ENCODE assay signal across 20 cellular contexts in genomic region chr19:42443944-42444398, GRCh38. TPM values are rescaled to one million over a fixed set of nuclear protein-coding genes. Genes with fewer than 3 reads are reported as not detected.
DNase-seq lines count a peak whose midpoint lies in the region; ATAC-seq and TF ChIP-seq lines count a peak whose summit lies in the region.
"Had no signal": no experiment of that assay in that cellular context is flagged by ENCODE, and none has a peak within 500 bp of the region (broad histone marks: within the 10 kb centered on the region; RNA-seq: fewer than 3 reads in every experiment).

No MANE protein-coding gene starts in this region.

- H3K27me3 ChIP-seq in Caco-2 (replicated peaks; ENCODE audit: control insufficient read depth, insufficient read depth, low read length) (no peaks in the 10 kb centered on the region), mucosa of stomach (ENCODE audit: control insufficient read depth, insufficient read depth, low read length) (no peaks in the 10 kb centered on the region)

- no peaks in the 10 kb centered on the region for H3K27me3 Mint-ChIP-seq in Caco-2 (ENCODE audit: insufficient read depth, unreplicated experiment)
- H3K27me3 Mint-ChIP-seq in central memory CD8-positive, alpha-beta T cell, result no peaks in the 10 kb centered on the region

- H3K4me1 Mint-ChIP-seq in Caco-2 (ENCODE audit: low read depth, unreplicated experiment), result peaks cover 34% of the 10 kb centered on the region
- H3K4me1 Mint-ChIP-seq in central memory CD8-positive, alpha-beta T cell, result peaks cover 11% of the 10 kb centered on the region

- H3K9me3 Mint-ChIP-seq in Caco-2 (ENCODE audit: unreplicated experiment), result no peaks in the 10 kb centered on the region
- no peaks in the 10 kb centered on the region for H3K9me3 Mint-ChIP-seq in central memory CD8-positive, alpha-beta T cell
- H3K9me3 Mint-ChIP-seq: activated CD4-positive, alpha-beta T cell treated with anti-CD3 and anti-CD28 coated beads, Interleukin-2, amount 10 ng/mL, durations not matched to agents 7 days and 5 days; H9; memory B cell had no signal

- intact Hi-C loops in Caco-2 (cut with micrococcal nuclease; ENCODE audit: unreplicated experiment), result no loop called here

- H3K9me3 ChIP-seq in Caco-2, result no peaks in the 10 kb centered on the region
- H3K9me3 ChIP-seq in mucosa of stomach (ENCODE audit: control insufficient read depth, low read length), result no peaks in the 10 kb centered on the region
- H3K9me3 ChIP-seq: thoracic aorta had no signal

- peak overlapping the region; percentile 65 for H3K27ac Mint-ChIP-seq in Caco-2 (ENCODE audit: unreplicated experiment)
- peak overlapping the region; percentile 74 for H3K27ac Mint-ChIP-seq in central memory CD8-positive, alpha-beta T cell (ENCODE audit: low read depth)
- H3K27ac Mint-ChIP-seq: activated CD4-positive, alpha-beta T cell treated with anti-CD3 and anti-CD28 coated beads, Interleukin-2, amount 10 ng/mL, durations not matched to agents 7 days and 5 days; H9; memory B cell had no signal

- DNase-seq in Caco-2 (peak; percentile 56 to 65), NCI-H146 (lab: John Stamatoyannopoulos, UW) (peak; percentile 94), anterior cingulate cortex (lab: John Stamatoyannopoulos, UW) (no peak)
- DNase-seq in central memory CD8-positive, alpha-beta T cell (ENCODE audit: low spot score in 2 of 2), result no peak
- DNase-seq: activated CD4-positive, alpha-beta T cell treated with anti-CD3 and anti-CD28 coated beads, Interleukin-2, amount 10 ng/mL, durations not matched to agents 7 days and 5 days; activated CD8-positive, alpha-beta memory T cell treated with anti-CD3 and anti-CD28 coated beads, Interleukin-2, amount 50 U/mL, for 48 hours; activated gamma-delta T cell treated with Interleukin-2 at 50 U/mL for 16 hours; amygdala; cerebellar nuclear complex; effector memory CD4-positive, alpha-beta T cell; H9; MV-4-11; NK-92 treated with Interleukin-12 subunit alpha and Interleukin-12 subunit beta, amount 100 ng/mL, for 24 hours had no signal

- POLR2A ChIA-PET in Caco-2 (lab: Charles Lee), result interaction anchor here (1.0 kb wide), 1 partner anchor 21 kb away, joined by 3 read pairs; no protein-coding TSS in a partner anchor

- H3K36me3 ChIP-seq in Caco-2 (ENCODE audit: control insufficient read depth, insufficient read depth, low read length) (no peaks in the 10 kb centered on the region), mucosa of stomach (ENCODE audit: control insufficient read depth, insufficient read depth, low read length) (no peaks in the 10 kb centered on the region)
- H3K36me3 ChIP-seq: thoracic aorta had no signal

- BruUV-seq in Caco-2 (replicated peaks; lab: Mats Ljungman, UMichigan), result no TSS peak

- no peak overlapping the region for H3K4me3 ChIP-seq in Caco-2 (ENCODE audit: low read depth, low read length)
- no peak overlapping the region for H3K4me3 ChIP-seq in mucosa of stomach (ENCODE audit: low read length)
- H3K4me3 ChIP-seq: thoracic aorta had no signal

- peak overlapping the region; percentile 13 for H3K4me3 Mint-ChIP-seq in Caco-2 (ENCODE audit: unreplicated experiment)
- no peak overlapping the region for H3K4me3 Mint-ChIP-seq in central memory CD8-positive, alpha-beta T cell
- H3K4me3 Mint-ChIP-seq: activated CD4-positive, alpha-beta T cell treated with anti-CD3 and anti-CD28 coated beads, Interleukin-2, amount 10 ng/mL, durations not matched to agents 7 days and 5 days; memory B cell had no signal

- no peak for ATAC-seq in central memory CD8-positive, alpha-beta T cell (replicated peaks; ENCODE audit: extremely low read depth, poor library complexity, severe bottlenecking)
- ATAC-seq in GM18520 (IDR thresholded peaks at IDR 0.05; ENCODE audit: unreplicated experiment) (no peak), HG03095 (IDR thresholded peaks at IDR 0.05; ENCODE audit: unreplicated experiment) (no peak), GM19467 (IDR thresholded peaks at IDR 0.05; ENCODE audit: unreplicated experiment) (no peak)

- H3K9ac ChIP-seq in mucosa of stomach (ENCODE audit: low read length), result peak overlapping the region; percentile 82

- H3K4me1 ChIP-seq in Caco-2 (peaks cover 51% of the 10 kb centered on the region), mucosa of stomach (ENCODE audit: control insufficient read depth, insufficient read depth, low read length) (peaks cover 42% of the 10 kb centered on the region)

- CTCF ChIA-PET in Caco-2 (lab: Charles Lee), result interaction anchor here (0.7 to 1.0 kb wide), 2 partner anchors 21 to 85 kb away, joined by 4 to 5 read pairs; no protein-coding TSS in a partner anchor

- no peak for TF ChIP-seq CTCF in Caco-2 (IDR thresholded peaks at IDR 0.05; ENCODE audit: insufficient read depth in 1 of 2, low read depth in 1 of 2, low read length in 1 of 2, severe bottlenecking in 1 of 2, unreplicated experiment in 1 of 2)

- no peaks in the 10 kb centered on the region for H3K36me3 Mint-ChIP-seq in Caco-2 (ENCODE audit: insufficient read depth, unreplicated experiment)
- H3K36me3 Mint-ChIP-seq in central memory CD8-positive, alpha-beta T cell (ENCODE audit: insufficient read depth), result no peaks in the 10 kb centered on the region
- H3K36me3 Mint-ChIP-seq: memory B cell had no signal

RNA-seq across cellular contexts. Expression of gene CXCL17, which starts 1.2 kb away (rescaled TPM):
- 1.1 and 1.3 TPM in 2 replicates for total RNA-seq in Caco-2 (2022)
- total RNA-seq: activated CD4-positive, alpha-beta T cell treated with anti-CD3 and anti-CD28 coated beads, Interleukin-2, amount 10 ng/mL, durations not matched to agents 7 days and 5 days; H9; RPMI7951 had no signal

RNA-seq across cellular contexts. Expression of gene LIPE, which starts 16.8 kb away (rescaled TPM):
- total RNA-seq in Caco-2 (2022), result 20.0 and 21.7 TPM in 2 replicates

RNA-seq across cellular contexts. Expression of gene CNFN, which starts 53.9 kb away (rescaled TPM):
- 4.1 and 5.3 TPM in 2 replicates for total RNA-seq in Caco-2 (2022)
- total RNA-seq: activated CD4-positive, alpha-beta T cell treated with anti-CD3 and anti-CD28 coated beads, Interleukin-2, amount 10 ng/mL, durations not matched to agents 7 days and 5 days; thoracic aorta had no signal

Comparison
In these comparisons a context has a peak if more than half of its experiments do, and no peak if none do; other contexts are left out.
1. DNase-seq: peak in Caco-2 (2 of 2) and NCI-H146 (single experiment); none in central memory CD8-positive, alpha-beta T cell (0 of 2) and anterior cingulate cortex (0 of 58).